In the genomic region with DNA sequence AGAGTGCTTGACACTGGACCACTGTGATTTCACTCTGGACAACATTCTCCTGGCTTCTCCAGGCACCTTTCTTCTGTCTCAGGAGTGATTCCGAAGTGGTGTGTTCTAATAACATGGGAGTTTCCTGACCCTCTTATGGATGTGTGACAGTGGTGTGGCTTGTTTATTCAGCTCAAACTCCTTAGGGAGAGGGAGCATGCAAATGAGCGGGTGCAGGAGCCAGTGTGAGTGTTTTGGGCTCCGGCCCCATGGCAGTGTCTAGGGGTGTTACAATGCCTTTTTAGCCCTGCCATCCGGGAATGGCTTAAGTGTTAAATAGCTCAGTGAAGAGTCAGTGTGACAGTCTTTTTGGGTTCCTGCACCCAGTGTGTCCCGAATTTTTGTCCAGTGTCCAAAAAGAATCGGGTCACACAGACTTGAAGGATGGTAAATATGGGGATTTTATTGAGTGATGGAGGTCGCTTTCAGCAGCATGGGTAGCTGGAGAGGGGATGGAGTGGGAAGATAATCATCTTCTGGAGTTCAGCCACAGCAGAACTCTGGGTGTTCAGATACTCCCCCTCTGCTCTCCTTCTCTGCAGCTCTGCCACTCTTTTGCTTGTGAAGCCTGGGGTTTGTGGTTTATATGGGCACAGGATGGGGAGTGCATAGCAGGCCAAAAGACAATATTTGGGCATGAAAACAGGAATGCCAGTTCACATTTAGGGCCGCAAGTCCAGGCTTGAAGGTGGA, we compare ENCODE assay signal across 13 cellular contexts.
"Had no signal": no experiment of that assay in that cellular context is flagged by ENCODE, and none has a peak within 500 bp of the region (broad histone marks: within the 10 kb centered on the region; RNA-seq: fewer than 3 reads in every experiment).

No MANE protein-coding gene starts in this region.

- H3K4me3 ChIP-seq: skin epidermis had no signal

- H3K9ac ChIP-seq: parathyroid adenoma, SK-N-SH had no signal

- H3K27ac ChIP-seq: parathyroid adenoma, skin epidermis had no signal

- H3K36me3 Mint-ChIP-seq: activated naive CD4-positive, alpha-beta T cell treated with anti-CD3 and anti-CD28 coated beads, Interleukin-2, amount 10 ng/mL, durations not matched to agents 7 days and 5 days; immature natural killer cell; memory B cell had no signal

- ATAC-seq: effector memory CD8-positive, alpha-beta T cell had no signal

- H3K4me3 Mint-ChIP-seq: activated naive CD4-positive, alpha-beta T cell treated with anti-CD3 and anti-CD28 coated beads, Interleukin-2, amount 10 ng/mL, durations not matched to agents 7 days and 5 days; effector memory CD8-positive, alpha-beta T cell; immature natural killer cell; memory B cell; nephron; T-helper 1 cell treated with Interleukin-12 subunit alpha and Interleukin-12 subunit beta and Interleukin-4 antibody, amounts not matched to agents 30 μg/mL and 1 μg/mL, for 36 hours had no signal

- H3K4me1 ChIP-seq: parathyroid adenoma had no signal

- H3K27me3 Mint-ChIP-seq: activated naive CD4-positive, alpha-beta T cell treated with anti-CD3 and anti-CD28 coated beads, Interleukin-2, amount 10 ng/mL, durations not matched to agents 7 days and 5 days had no signal

- H3K9me3 Mint-ChIP-seq: activated naive CD4-positive, alpha-beta T cell treated with anti-CD3 and anti-CD28 coated beads, Interleukin-2, amount 10 ng/mL, durations not matched to agents 7 days and 5 days; activated T-helper 2 cell treated with anti-CD3 and anti-CD28 coated beads, Interferon-gamma antibody, Interleukin-2, Interleukin-4, amounts not matched to agents 10 μg/mL and 5 μg/mL and 100 μg/mL, durations not matched to agents 14 hours and 24 hours and 36 hours; effector memory CD8-positive, alpha-beta T cell; immature natural killer cell; memory B cell; nephron; T-helper 1 cell treated with Interleukin-12 subunit alpha and Interleukin-12 subunit beta and Interleukin-4 antibody, amounts not matched to agents 30 μg/mL and 1 μg/mL, for 36 hours had no signal

- H3K9me3 ChIP-seq: SK-N-SH had no signal

- DNase-seq: activated CD4-positive, alpha-beta T cell treated with anti-CD3 and anti-CD28 coated beads, Interleukin-2, amount 50 U/mL, for 1 hour; activated naive CD4-positive, alpha-beta T cell treated with anti-CD3 and anti-CD28 coated beads, Interleukin-2, amount 10 ng/mL, durations not matched to agents 7 days and 5 days; effector memory CD8-positive, alpha-beta T cell; erythroblast; immature natural killer cell; retina; SK-N-SH had no signal

- H3K27ac Mint-ChIP-seq: activated naive CD4-positive, alpha-beta T cell treated with anti-CD3 and anti-CD28 coated beads, Interleukin-2, amount 10 ng/mL, durations not matched to agents 7 days and 5 days; activated T-helper 2 cell treated with anti-CD3 and anti-CD28 coated beads, Interferon-gamma antibody, Interleukin-2, Interleukin-4, amounts not matched to agents 10 μg/mL and 5 μg/mL and 100 μg/mL, durations not matched to agents 14 hours and 24 hours and 36 hours; effector memory CD8-positive, alpha-beta T cell; immature natural killer cell; memory B cell; nephron; T-helper 1 cell treated with Interleukin-12 subunit alpha and Interleukin-12 subunit beta and Interleukin-4 antibody, amounts not matched to agents 30 μg/mL and 1 μg/mL, for 36 hours had no signal

- H3K4me1 Mint-ChIP-seq: activated naive CD4-positive, alpha-beta T cell treated with anti-CD3 and anti-CD28 coated beads, Interleukin-2, amount 10 ng/mL, durations not matched to agents 7 days and 5 days; immature natural killer cell; memory B cell; nephron had no signal
